8 cellular contexts compared by ENCODE assay signal in genomic region chr6:122471107-122472021, GRCh38. TPM values are rescaled to one million over a fixed set of nuclear protein-coding genes. Genes with fewer than 3 reads are reported as not detected.
DNase-seq lines count a peak whose midpoint lies in the region; ATAC-seq, FAIRE-seq and TF ChIP-seq lines count a peak whose summit lies in the region.

Gene SERINC1, minus strand, starts transcription at chr6:122471807. Its CDS starts 70 bp downstream, at chr6:122471737.

- H3K4me2 ChIP-seq in HepG2 (ENCODE audit: low read depth, low read length): peak within 1 kb of the TSS; percentile 83

- peaks cover 45% of the 10 kb centered on the region for H4K20me1 ChIP-seq in HepG2 (ENCODE audit: insufficient read depth, low read length)

- H3K27ac ChIP-seq in HepG2 (ENCODE audit: extremely low read length, insufficient read depth, low read length): peak within 1 kb of the TSS; percentile 75

- no peaks in the 10 kb centered on the region for H3K9me3 Mint-ChIP-seq in CD14-positive monocyte

- peaks cover 56% of the 10 kb centered on the region for H3K79me2 ChIP-seq in HepG2 (ENCODE audit: insufficient read depth, low read length)

- CTCF ChIA-PET in HepG2 (lab: Yijun Ruan, JAX; ENCODE audit: low intra/inter-chr PET ratio, low total read pairs): no interaction called here

- H3K4me1 Mint-ChIP-seq in CD14-positive monocyte: peaks cover 28% of the 10 kb centered on the region

- H3K4me3 Mint-ChIP-seq in CD14-positive monocyte: peak within 1 kb of the TSS; percentile 92 to 100

- TF ChIP-seq RAD21 in HepG2 (CRISPR knock-in tag; IDR thresholded peaks at IDR 0.05): no peak

- TF ChIP-seq EP300 in HepG2 (IDR thresholded peaks at IDR 0.05; ENCODE audit: low read depth in 2 of 2, low read length in 2 of 2): no peak
- TF ChIP-seq EP300 in HepG2 (CRISPR knock-in tag; IDR thresholded peaks at IDR 0.05; ENCODE audit: borderline replicate concordance): peak; percentile 11; the same call in 1 of the 2 replicates

- H3K27me3 Mint-ChIP-seq in CD14-positive monocyte (ENCODE audit: low read depth in 3 of 3): peaks cover 0 to 2% (median 0%) of the 10 kb centered on the region in 3 donors

- peak within 1 kb of the TSS; percentile 99 for H2AFZ ChIP-seq in HepG2 (ENCODE audit: low read length)

- H3K9me3 ChIP-seq in HepG2 (ENCODE audit: low read length): no peaks in the 10 kb centered on the region

- POLR2A ChIA-PET in HepG2 (lab: Yijun Ruan, JAX): interaction anchor here (0.7 to 1.7 kb wide), 8 partner anchors 12 to 327 kb away, joined by 3 to 10 read pairs (median 4); partner anchors contain the start of genes HSF2 and SMPDL3A

- peak within 1 kb of the TSS; percentile 82 to 96 (median 92) for H3K4me3 ChIP-seq in HepG2 (replicated peaks in 1 of 3; ENCODE audit: insufficient read depth in 1 of 3, low read depth in 2 of 3, low read length in 3 of 3)

- TF ChIP-seq POLR2A in HepG2 (IDR thresholded peaks at IDR 0.05; ENCODE audit: insufficient read depth in 1 of 2, low read depth in 2 of 2, low read length in 2 of 2): peak; percentile 91 to 92

- H3K4me1 ChIP-seq in HepG2 (ENCODE audit: insufficient read depth, low read length): peaks cover 27% of the 10 kb centered on the region

- TF ChIP-seq CTCF in CD14-positive monocyte (IDR thresholded peaks at IDR 0.05) (no peak), HepG2 (CRISPR knock-in tag; IDR thresholded peaks at IDR 0.05) (no peak; the same call in 1 of the 2 replicates)

- in situ Hi-C loops in HepG2 (cut with HindIII; ENCODE audit: extremely low pct_ligation_motif_present, low pct_unique_long_range_greater_than_20kb): no loop called here

- H3K27ac Mint-ChIP-seq in CD14-positive monocyte: peak within 1 kb of the TSS; percentile 99 to 100 (median 100)

- H3K36me3 ChIP-seq in HepG2 (replicated peaks in 1 of 2; ENCODE audit: control insufficient read depth in 1 of 2, insufficient read depth in 2 of 2, low read length in 2 of 2): 0 out of 5 replicates have a peak, but pooled peaks cover 0 to 4% of the 10 kb centered on the region in 2 experiments

- peak; percentile 92 for DNase-seq in CD14-positive monocyte (ENCODE audit: low spot score)
- peak; percentile 97 for DNase-seq in NCI-H82 (lab: John Stamatoyannopoulos, UW)
- DNase-seq in activated CD4-positive, alpha-beta T cell treated with anti-CD3 and anti-CD28 coated beads, Interleukin-2, amount 50 U/mL, for 48 hours: peak; percentile 89 to 92
- DNase-seq in dermis microvascular lymphatic vessel endothelial cell (ENCODE audit: low read depth in 2 of 2): peak; percentile 87 to 95
- peak; percentile 92 for DNase-seq in HepG2 (ENCODE audit: low spot score)
- DNase-seq in stimulated activated CD4-positive, alpha-beta T cell treated with anti-CD3 and anti-CD28 coated beads, Interleukin-4, amount 100 ng/mL, for 1 hour: peak; percentile 91

- no peaks in the 10 kb centered on the region; a peak in 2 of 5 replicates for H3K27me3 ChIP-seq in HepG2 (ENCODE audit: control insufficient read depth in 1 of 2, insufficient read depth in 2 of 2, low read length in 2 of 2)

- under 1% methylated on average over 45 of the region's 49 CpGs for WGBS in HepG2 (ENCODE audit: low lambda C conversion rate)

- H3K9ac ChIP-seq in HepG2 (ENCODE audit: insufficient read depth, low read depth, low read length): peak within 1 kb of the TSS; percentile 83

- intact Hi-C loops in CD14-positive monocyte (cut with micrococcal nuclease): loop anchor here (5.0 to 10.0 kb wide), 3 partner anchors 67 to 243 kb away; no protein-coding TSS in a partner anchor
- intact Hi-C loops in HepG2 (cut with micrococcal nuclease; ENCODE audit: unreplicated experiment): loop anchor here (5.0 kb wide), 4 partner anchors 74 to 321 kb away; partner anchors contain the start of genes HSF2 and PKIB

- FAIRE-seq in HepG2 (lab: Jason Lieb, UNC): peak; percentile 93

- peak; percentile 100 for ATAC-seq in GM19397 (IDR thresholded peaks at IDR 0.05; ENCODE audit: unreplicated experiment)
- peak; percentile 99 for ATAC-seq in HG03571 (IDR thresholded peaks at IDR 0.05; ENCODE audit: unreplicated experiment)
- peak; percentile 99 for ATAC-seq in HepG2

- H3K36me3 Mint-ChIP-seq in CD14-positive monocyte: peaks cover 13 to 19% of the 10 kb centered on the region in 2 donors

- BruUV-seq in HepG2 (replicated peaks; lab: Mats Ljungman, UMichigan): TSS peak; percentile 70

TF ChIP-seq in HepG2, 621 proteins besides CTCF, POLR2A, EP300 and RAD21 (continues in another document):
- TF ChIP-seq, protein P1, sequence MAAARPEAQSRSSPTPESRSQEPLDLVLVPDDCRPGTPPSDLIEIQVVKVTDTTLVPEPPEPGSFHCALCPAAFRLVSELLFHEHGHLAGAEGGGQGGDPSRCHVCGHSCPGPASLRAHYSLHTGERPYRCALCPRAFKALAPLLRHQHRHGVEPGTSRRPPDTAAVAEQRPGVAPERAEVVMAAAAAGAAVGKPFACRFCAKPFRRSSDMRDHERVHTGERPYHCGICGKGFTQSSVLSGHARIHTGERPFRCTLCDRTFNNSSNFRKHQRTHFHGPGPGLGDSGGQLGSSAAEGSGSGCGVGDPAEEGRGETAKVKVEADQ (CRISPR knock-in tag; IDR thresholded peaks at IDR 0.05; ENCODE audit: borderline replicate concordance): peak; percentile 90; the same call in 1 of the 2 replicates
- TF ChIP-seq AHR (CRISPR knock-in tag; IDR thresholded peaks at IDR 0.05): peak; percentile 64
- TF ChIP-seq SRF (IDR thresholded peaks at IDR 0.05; ENCODE audit: low read depth, low read length): no peak
- peak; percentile 78; the same call in 1 of the 2 replicates for TF ChIP-seq SMAD1 (CRISPR knock-in tag; IDR thresholded peaks at IDR 0.05; ENCODE audit: borderline replicate concordance, low read depth)
- TF ChIP-seq ISX (CRISPR knock-in tag; conservative IDR thresholded peaks at IDR 0.05): no peak
- TF ChIP-seq ZFY (CRISPR knock-in tag; IDR thresholded peaks at IDR 0.05): peak; percentile 92
- TF ChIP-seq ZNF615 (CRISPR knock-in tag; IDR thresholded peaks at IDR 0.05; ENCODE audit: borderline replicate concordance): peak; percentile 18; the same call in 1 of the 2 replicates
- TF ChIP-seq, protein P2, sequence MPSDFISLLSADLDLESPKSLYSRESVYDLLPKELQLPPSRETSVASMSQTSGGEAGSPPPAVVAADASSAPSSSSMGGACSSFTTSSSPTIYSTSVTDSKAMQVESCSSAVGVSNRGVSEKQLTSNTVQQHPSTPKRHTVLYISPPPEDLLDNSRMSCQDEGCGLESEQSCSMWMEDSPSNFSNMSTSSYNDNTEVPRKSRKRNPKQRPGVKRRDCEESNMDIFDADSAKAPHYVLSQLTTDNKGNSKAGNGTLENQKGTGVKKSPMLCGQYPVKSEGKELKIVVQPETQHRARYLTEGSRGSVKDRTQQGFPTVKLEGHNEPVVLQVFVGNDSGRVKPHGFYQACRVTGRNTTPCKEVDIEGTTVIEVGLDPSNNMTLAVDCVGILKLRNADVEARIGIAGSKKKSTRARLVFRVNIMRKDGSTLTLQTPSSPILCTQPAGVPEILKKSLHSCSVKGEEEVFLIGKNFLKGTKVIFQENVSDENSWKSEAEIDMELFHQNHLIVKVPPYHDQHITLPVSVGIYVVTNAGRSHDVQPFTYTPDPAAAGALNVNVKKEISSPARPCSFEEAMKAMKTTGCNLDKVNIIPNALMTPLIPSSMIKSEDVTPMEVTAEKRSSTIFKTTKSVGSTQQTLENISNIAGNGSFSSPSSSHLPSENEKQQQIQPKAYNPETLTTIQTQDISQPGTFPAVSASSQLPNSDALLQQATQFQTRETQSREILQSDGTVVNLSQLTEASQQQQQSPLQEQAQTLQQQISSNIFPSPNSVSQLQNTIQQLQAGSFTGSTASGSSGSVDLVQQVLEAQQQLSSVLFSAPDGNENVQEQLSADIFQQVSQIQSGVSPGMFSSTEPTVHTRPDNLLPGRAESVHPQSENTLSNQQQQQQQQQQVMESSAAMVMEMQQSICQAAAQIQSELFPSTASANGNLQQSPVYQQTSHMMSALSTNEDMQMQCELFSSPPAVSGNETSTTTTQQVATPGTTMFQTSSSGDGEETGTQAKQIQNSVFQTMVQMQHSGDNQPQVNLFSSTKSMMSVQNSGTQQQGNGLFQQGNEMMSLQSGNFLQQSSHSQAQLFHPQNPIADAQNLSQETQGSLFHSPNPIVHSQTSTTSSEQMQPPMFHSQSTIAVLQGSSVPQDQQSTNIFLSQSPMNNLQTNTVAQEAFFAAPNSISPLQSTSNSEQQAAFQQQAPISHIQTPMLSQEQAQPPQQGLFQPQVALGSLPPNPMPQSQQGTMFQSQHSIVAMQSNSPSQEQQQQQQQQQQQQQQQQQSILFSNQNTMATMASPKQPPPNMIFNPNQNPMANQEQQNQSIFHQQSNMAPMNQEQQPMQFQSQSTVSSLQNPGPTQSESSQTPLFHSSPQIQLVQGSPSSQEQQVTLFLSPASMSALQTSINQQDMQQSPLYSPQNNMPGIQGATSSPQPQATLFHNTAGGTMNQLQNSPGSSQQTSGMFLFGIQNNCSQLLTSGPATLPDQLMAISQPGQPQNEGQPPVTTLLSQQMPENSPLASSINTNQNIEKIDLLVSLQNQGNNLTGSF (CRISPR knock-in tag; IDR thresholded peaks at IDR 0.05): peak; percentile 74; the same call in 1 of the 2 replicates

RNA-seq across cellular contexts. Expression of gene SERINC1, which starts in this region (rescaled TPM):
- polyA plus RNA-seq in CD14-positive monocyte (100 to 1,000 TPM; 125 to 161 TPM), HepG2 (2011; rRNA removed) (93.5 and 97.7 TPM in 2 replicates)
- total RNA-seq in dermis microvascular lymphatic vessel endothelial cell (164 and 205 TPM in 2 replicates), HepG2 (2016; rRNA removed; fragmentation: Illumina TruSeq; extraction: Trizol) (62.2 and 112 TPM in 2 replicates)
- total RNA-seq in HepG2 (2016; cell fraction: cytosol; rRNA removed; fragmentation: Illumina TruSeq; extraction: Trizol; ENCODE audit: low read depth): 5.4 and 6.5 TPM in 2 replicates
- total RNA-seq in HepG2 (2016; cell fraction: insoluble cytoplasmic fraction; rRNA removed; fragmentation: Illumina TruSeq; extraction: Trizol): 61.8 and 116 TPM in 2 replicates
- total RNA-seq in HepG2 (2016; cell fraction: membrane; rRNA removed; fragmentation: Illumina TruSeq; extraction: Trizol): 16.8 and 22.0 TPM in 2 replicates
- total RNA-seq in HepG2 (2016; cell fraction: nucleus; rRNA removed; fragmentation: Illumina TruSeq; extraction: Trizol): 87.4 and 101 TPM in 2 replicates
- polyA plus RNA-seq in HepG2 (2011; cell fraction: cytosol; rRNA removed): 47.2 and 97.2 TPM in 2 replicates
- polyA plus RNA-seq in HepG2 (2011; cell fraction: nucleus; rRNA removed): 12.1 and 22.2 TPM in 2 replicates
- polyA plus RNA-seq in HepG2 (2012): 161 and 173 TPM in 2 replicates
- 3.2 and 3.6 TPM in 2 replicates for polyA plus RNA-seq in HepG2 (2016; cell fraction: cytosol; fragmentation: Illumina TruSeq; extraction: Trizol; ENCODE audit: low read depth)
- polyA plus RNA-seq in HepG2 (2016; cell fraction: insoluble cytoplasmic fraction; fragmentation: Illumina TruSeq; extraction: Trizol; ENCODE audit: low read depth): 47.0 and 52.4 TPM in 2 replicates
- 6.6 and 9.2 TPM in 2 replicates for polyA plus RNA-seq in HepG2 (2016; cell fraction: membrane; fragmentation: Illumina TruSeq; extraction: Trizol; ENCODE audit: low read depth)
- polyA plus RNA-seq in HepG2 (2016; cell fraction: nucleus; fragmentation: Illumina TruSeq; extraction: Trizol; ENCODE audit: insufficient read depth, low read depth): 94.6 and 98.2 TPM in 2 replicates
- polyA minus RNA-seq in HepG2 (2011; rRNA and poly(A)+ RNA removed; ENCODE audit: low replicate concordance): 37.1 and 104 TPM in 2 replicates
- polyA minus RNA-seq in HepG2 (2011; cell fraction: cytosol; rRNA and poly(A)+ RNA removed): 116 and 151 TPM in 2 replicates
- 74.0 and 95.7 TPM in 2 replicates for polyA minus RNA-seq in HepG2 (2011; cell fraction: nucleus; rRNA and poly(A)+ RNA removed)

Comparison
In these comparisons a context has a peak if more than half of its experiments do, and no peak if none do; other contexts are left out.
1. Peak in every context shown above with its lines: DNase-seq, ATAC-seq, H3K4me3 ChIP-seq and H3K27ac ChIP-seq.